In the genomic region with DNA sequence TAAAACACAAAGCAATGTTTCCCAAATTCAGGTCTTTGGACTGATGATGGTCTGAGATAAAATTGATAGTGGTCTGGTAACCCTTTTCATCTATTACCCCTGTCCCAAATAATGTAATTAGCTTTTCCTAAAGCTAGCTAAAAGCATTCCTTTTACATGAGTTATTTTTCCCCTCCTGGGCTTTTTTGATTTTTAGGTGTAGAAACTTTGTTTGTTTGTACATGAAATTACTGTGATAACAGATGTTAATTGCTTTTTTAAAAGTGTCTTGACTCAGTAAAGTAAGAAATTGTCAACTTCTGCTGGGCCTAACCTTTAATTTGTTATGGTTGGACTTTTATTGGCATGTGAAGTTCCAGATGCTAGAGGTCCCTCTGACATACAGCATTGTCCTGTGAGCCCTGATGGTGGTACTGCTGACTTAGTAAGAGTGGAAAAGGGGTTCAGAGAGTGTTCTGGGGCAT, we compare ENCODE assay signal across 18 cellular contexts.
DNase-seq lines count a peak whose midpoint lies in the region; ATAC-seq and TF ChIP-seq lines count a peak whose summit lies in the region.
"Had no signal": no experiment of that assay in that cellular context is flagged by ENCODE, and none has a peak within 500 bp of the region (broad histone marks: within the 10 kb centered on the region; RNA-seq: fewer than 3 reads in every experiment).

No MANE protein-coding gene starts in this region.

- H3K36me3 ChIP-seq in HEK293 (ENCODE audit: control insufficient read depth in 2 of 2, insufficient read depth in 1 of 2, low read length in 2 of 2) (peaks cover 0 to 12% of the 10 kb centered on the region in 2 experiments; a peak in 2 of 3 replicates), IMR-90 (ENCODE audit: control insufficient read depth, insufficient read depth, low read length) (peaks cover 21% of the 10 kb centered on the region), smooth muscle cell (ENCODE audit: low read depth) (peaks cover 6% of the 10 kb centered on the region)

- H3K27me3 Mint-ChIP-seq in chondrocyte (ENCODE audit: low read depth), result no peaks in the 10 kb centered on the region
- no peaks in the 10 kb centered on the region for H3K27me3 Mint-ChIP-seq in osteocyte (ENCODE audit: unreplicated experiment)
- H3K27me3 Mint-ChIP-seq: CD4-positive, CD25-positive, alpha-beta regulatory T cell; CD8-positive, alpha-beta memory T cell had no signal

- no peak overlapping the region for H2BK15ac ChIP-seq in IMR-90 (ENCODE audit: low read depth, low read length)

- no peak overlapping the region for H2AFZ ChIP-seq in IMR-90 (replicated peaks; ENCODE audit: low read length, poor library complexity)
- H2AFZ ChIP-seq in smooth muscle cell (ENCODE audit: low read depth), result no peak overlapping the region
- H2AFZ ChIP-seq: GM23248 had no signal

- TF ChIP-seq RAD21 in IMR-90 (IDR thresholded peaks at IDR 0.05; ENCODE audit: low read length), result no peak

- H3K56ac ChIP-seq in IMR-90 (ENCODE audit: extremely low read depth, insufficient read depth, low read length), result no peak overlapping the region

- no peak overlapping the region for H2BK120ac ChIP-seq in IMR-90 (ENCODE audit: low read depth, low read length)

- no peak overlapping the region for H2BK5ac ChIP-seq in IMR-90 (ENCODE audit: low read depth, low read length, poor library complexity, severe bottlenecking)

- no peak overlapping the region for H2BK20ac ChIP-seq in IMR-90 (ENCODE audit: low read depth, low read length)

- H3K9me3 Mint-ChIP-seq in chondrocyte (ENCODE audit: low read depth) (no peaks in the 10 kb centered on the region), osteocyte (ENCODE audit: unreplicated experiment) (no peaks in the 10 kb centered on the region)
- H3K9me3 Mint-ChIP-seq: CD4-positive, CD25-positive, alpha-beta regulatory T cell; CD8-positive, alpha-beta memory T cell had no signal

- H3K9ac ChIP-seq in IMR-90 (ENCODE audit: low read depth, low read length) (no peak overlapping the region), smooth muscle cell (ENCODE audit: low read depth) (no peak overlapping the region)
- H3K9ac ChIP-seq: GM23248 had no signal

- TF ChIP-seq POLR2A in IMR-90 (IDR thresholded peaks at IDR 0.05; ENCODE audit: low read depth, low read length), result no peak

- H3K36me3 Mint-ChIP-seq in chondrocyte (ENCODE audit: low read depth) (peaks cover 35% of the 10 kb centered on the region), osteocyte (ENCODE audit: unreplicated experiment) (peaks cover 60% of the 10 kb centered on the region)

- H3F3A ChIP-seq in smooth muscle cell (ENCODE audit: low read depth), result no peaks in the 10 kb centered on the region

- intact Hi-C loops in IMR-90 (cut with micrococcal nuclease), result loop anchor here (5.0 kb wide), 1 partner anchor 275 kb away; no protein-coding TSS in a partner anchor

- in situ Hi-C loops in IMR-90 (cut with MboI; ENCODE audit: low sequenced_read_pairs), result no loop called here

- no peaks in the 10 kb centered on the region for H3K9me3 ChIP-seq in HEK293 (ENCODE audit: control insufficient read depth, insufficient read depth, low read depth, low read length)
- H3K9me3 ChIP-seq in IMR-90 (ENCODE audit: control insufficient read depth, insufficient read depth, low read length), result no peaks in the 10 kb centered on the region
- no peaks in the 10 kb centered on the region for H3K9me3 ChIP-seq in smooth muscle cell (replicated peaks; ENCODE audit: low read depth)
- H3K9me3 ChIP-seq: BE2C, HAP-1 had no signal

- no peak overlapping the region for H3K27ac ChIP-seq in HEK293 (ENCODE audit: extremely low read depth, low read depth, low read length)
- no peak overlapping the region for H3K27ac ChIP-seq in IMR-90 (ENCODE audit: insufficient read depth, low read length)
- no peak overlapping the region for H3K27ac ChIP-seq in smooth muscle cell (ENCODE audit: low read depth)
- H3K27ac ChIP-seq: GM23248 had no signal

- dilution Hi-C loops in IMR-90 (cut with HindIII; ENCODE audit: low sequenced_read_pairs, unreplicated experiment), result no loop called here

- POLR2A ChIA-PET in HEK293 (lab: Yijun Ruan, JAX) (no interaction called here), IMR-90 (lab: Charles Lee; ENCODE audit: unreplicated experiment) (no interaction called here)

- H3K4me2 ChIP-seq in IMR-90 (ENCODE audit: low read depth, low read length) (no peak overlapping the region), smooth muscle cell (no peak overlapping the region)

- no peak overlapping the region for H3K14ac ChIP-seq in IMR-90 (replicated peaks; ENCODE audit: low read depth, low read length)

- no peaks in the 10 kb centered on the region for H4K20me1 ChIP-seq in IMR-90 (ENCODE audit: insufficient read depth, low read length)
- H4K20me1 ChIP-seq in smooth muscle cell (ENCODE audit: low read depth), result no peaks in the 10 kb centered on the region

- H4K5ac ChIP-seq in IMR-90 (ENCODE audit: low read depth, low read length), result no peak overlapping the region

- H3K79me1 ChIP-seq in IMR-90 (ENCODE audit: low read depth in 1 of 2, low read length in 2 of 2), result peaks cover 12 to 22% of the 10 kb centered on the region in 2 experiments

- H3K9me1 ChIP-seq in IMR-90 (ENCODE audit: insufficient read depth, low read length), result 0 out of 2 replicates have a peak, but pooled peaks cover 9% of the 10 kb centered on the region

- H4K91ac ChIP-seq in IMR-90 (ENCODE audit: insufficient read depth, low read depth, low read length), result no peak overlapping the region

- H3K27ac Mint-ChIP-seq in chondrocyte (ENCODE audit: unreplicated experiment), result peak overlapping the region; percentile 72
- peak overlapping the region; percentile 44 for H3K27ac Mint-ChIP-seq in osteocyte (ENCODE audit: unreplicated experiment)

- H4K8ac ChIP-seq in IMR-90 (ENCODE audit: low read depth in 2 of 2, low read length in 2 of 2), result no peak overlapping the region

- H3K4me1 ChIP-seq in HEK293 (ENCODE audit: control insufficient read depth, insufficient read depth, low read length) (no peaks in the 10 kb centered on the region), IMR-90 (ENCODE audit: control insufficient read depth, insufficient read depth, low read length) (peaks cover 2% of the 10 kb centered on the region), smooth muscle cell (ENCODE audit: low read depth) (no peaks in the 10 kb centered on the region)
- H3K4me1 ChIP-seq: HAP-1 had no signal

- H3K4me3 ChIP-seq in HEK293 (ENCODE audit: low read depth, low read length) (no peak overlapping the region), IMR-90 (ENCODE audit: insufficient read depth, low read depth, low read length) (no peak overlapping the region), smooth muscle cell (no peak overlapping the region)
- H3K4me3 ChIP-seq: GM23248, HAP-1 had no signal

- peaks cover 25% of the 10 kb centered on the region for H3K4me1 Mint-ChIP-seq in chondrocyte (ENCODE audit: low read depth)
- peaks cover 6% of the 10 kb centered on the region for H3K4me1 Mint-ChIP-seq in osteocyte (ENCODE audit: unreplicated experiment)
- H3K4me1 Mint-ChIP-seq: CD4-positive, CD25-positive, alpha-beta regulatory T cell; CD8-positive, alpha-beta memory T cell had no signal

- H3K18ac ChIP-seq in IMR-90 (ENCODE audit: low read depth, low read length), result no peak overlapping the region

- H2AK9ac ChIP-seq in IMR-90 (replicated peaks; ENCODE audit: low read depth, low read length, poor library complexity), result no peak overlapping the region

- 0 out of 2 replicates have a peak, but pooled peaks have one; percentile 21 for ATAC-seq in IMR-90 (ENCODE audit: low read depth)
- no peak for ATAC-seq in HG02642 (IDR thresholded peaks at IDR 0.05; ENCODE audit: poor library complexity, unreplicated experiment)
- ATAC-seq in HG03460 (IDR thresholded peaks at IDR 0.05; ENCODE audit: unreplicated experiment), result no peak

- CTCF ChIA-PET in HEK293 (lab: Yijun Ruan, JAX) (interaction anchor here (2.9 kb wide), 1 partner anchor 11 kb away, joined by 14 read pairs; no protein-coding TSS in a partner anchor), IMR-90 (lab: Yijun Ruan, JAX) (no interaction called here)

- H2AK5ac ChIP-seq in IMR-90 (ENCODE audit: low read depth, low read length), result no peak overlapping the region

- H3K4me3 Mint-ChIP-seq in chondrocyte (ENCODE audit: unreplicated experiment), result no peak overlapping the region
- H3K4me3 Mint-ChIP-seq in osteocyte (ENCODE audit: unreplicated experiment), result no peak overlapping the region
- H3K4me3 Mint-ChIP-seq: CD4-positive, CD25-positive, alpha-beta regulatory T cell; CD8-positive, alpha-beta memory T cell had no signal

- no peak overlapping the region for H3K4ac ChIP-seq in IMR-90 (ENCODE audit: low read depth, low read length)

- H3K79me2 ChIP-seq in smooth muscle cell (ENCODE audit: low read depth), result no peaks in the 10 kb centered on the region

- H3K27me3 ChIP-seq in IMR-90 (ENCODE audit: control insufficient read depth, insufficient read depth, low read length) (no peaks in the 10 kb centered on the region), smooth muscle cell (ENCODE audit: low read depth) (no peaks in the 10 kb centered on the region)
- H3K27me3 ChIP-seq: BE2C had no signal

- BruUV-seq in IMR-90 (replicated peaks; lab: Mats Ljungman, UMichigan), result no TSS peak

- TF ChIP-seq CTCF in HEK293 (tag by site-specific recombination; IDR thresholded peaks at IDR 0.05) (no peak), IMR-90 (conservative IDR thresholded peaks at IDR 0.05; ENCODE audit: low read depth, low read length) (no peak), chondrocyte (IDR thresholded peaks at IDR 0.05) (no peak), osteocyte (IDR thresholded peaks at IDR 0.05) (no peak), smooth muscle cell (IDR thresholded peaks at IDR 0.05; ENCODE audit: borderline replicate concordance, insufficient read depth, poor library complexity, severe bottlenecking) (no peak)

- DNase-seq in IMR-90 (no peak), chondrocyte (ENCODE audit: low spot score) (no peak), osteocyte (ENCODE audit: extremely low spot score, unreplicated experiment) (no peak), smooth muscle cell (lab: John Stamatoyannopoulos, UW; ENCODE audit: unreplicated experiment) (no peak)
- DNase-seq: ACHN; BE2C; C1 segment of cervical spinal cord; CD4-positive, CD25-positive, alpha-beta regulatory T cell; CD8-positive, alpha-beta memory T cell; COR-L47; DMS 273 treated with DMSO at 0.1 percent for 48 hours; DMS53; DND-41; GM23248 had no signal

- H3K23ac ChIP-seq in IMR-90 (ENCODE audit: low read depth, low read length), result no peak overlapping the region

TF ChIP-seq in IMR-90, 13 proteins besides CTCF, POLR2A, EP300 and RAD21 (continues in another document):
- no peak for TF ChIP-seq MXI1 (IDR thresholded peaks at IDR 0.05; ENCODE audit: borderline replicate concordance, low read depth, low read length)
- TF ChIP-seq, protein P1, sequence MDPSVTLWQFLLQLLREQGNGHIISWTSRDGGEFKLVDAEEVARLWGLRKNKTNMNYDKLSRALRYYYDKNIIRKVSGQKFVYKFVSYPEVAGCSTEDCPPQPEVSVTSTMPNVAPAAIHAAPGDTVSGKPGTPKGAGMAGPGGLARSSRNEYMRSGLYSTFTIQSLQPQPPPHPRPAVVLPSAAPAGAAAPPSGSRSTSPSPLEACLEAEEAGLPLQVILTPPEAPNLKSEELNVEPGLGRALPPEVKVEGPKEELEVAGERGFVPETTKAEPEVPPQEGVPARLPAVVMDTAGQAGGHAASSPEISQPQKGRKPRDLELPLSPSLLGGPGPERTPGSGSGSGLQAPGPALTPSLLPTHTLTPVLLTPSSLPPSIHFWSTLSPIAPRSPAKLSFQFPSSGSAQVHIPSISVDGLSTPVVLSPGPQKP (IDR thresholded peaks at IDR 0.05; ENCODE audit: borderline replicate concordance, low read depth, low read length), result no peak
